ENCODE assay signal across 1 cellular context in the genomic region with DNA sequence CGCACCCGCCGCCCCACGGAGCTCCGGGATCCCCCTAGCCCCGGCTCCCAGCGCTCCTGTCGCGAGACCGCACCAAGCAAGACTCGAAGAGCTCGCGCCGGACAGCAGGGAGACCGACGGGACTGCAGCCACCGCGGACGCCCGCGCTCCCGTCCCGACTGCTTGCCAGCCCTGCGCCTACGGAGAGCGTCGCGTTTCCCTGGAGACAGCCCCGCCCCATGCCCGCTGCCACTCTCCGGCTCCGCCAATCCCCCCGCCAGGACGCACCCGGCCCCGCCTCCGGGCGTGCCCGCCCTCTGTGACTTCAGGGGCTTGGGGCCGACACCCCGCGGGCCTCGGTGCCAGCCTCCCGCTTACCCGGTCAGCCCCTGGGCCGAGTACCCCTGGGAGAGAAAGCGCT.
A peak's percentile ranks its signal among the peaks of the same experiment; 100 is the strongest.
TF ChIP-seq lines count a peak whose summit lies in the region.

A gene with protein sequence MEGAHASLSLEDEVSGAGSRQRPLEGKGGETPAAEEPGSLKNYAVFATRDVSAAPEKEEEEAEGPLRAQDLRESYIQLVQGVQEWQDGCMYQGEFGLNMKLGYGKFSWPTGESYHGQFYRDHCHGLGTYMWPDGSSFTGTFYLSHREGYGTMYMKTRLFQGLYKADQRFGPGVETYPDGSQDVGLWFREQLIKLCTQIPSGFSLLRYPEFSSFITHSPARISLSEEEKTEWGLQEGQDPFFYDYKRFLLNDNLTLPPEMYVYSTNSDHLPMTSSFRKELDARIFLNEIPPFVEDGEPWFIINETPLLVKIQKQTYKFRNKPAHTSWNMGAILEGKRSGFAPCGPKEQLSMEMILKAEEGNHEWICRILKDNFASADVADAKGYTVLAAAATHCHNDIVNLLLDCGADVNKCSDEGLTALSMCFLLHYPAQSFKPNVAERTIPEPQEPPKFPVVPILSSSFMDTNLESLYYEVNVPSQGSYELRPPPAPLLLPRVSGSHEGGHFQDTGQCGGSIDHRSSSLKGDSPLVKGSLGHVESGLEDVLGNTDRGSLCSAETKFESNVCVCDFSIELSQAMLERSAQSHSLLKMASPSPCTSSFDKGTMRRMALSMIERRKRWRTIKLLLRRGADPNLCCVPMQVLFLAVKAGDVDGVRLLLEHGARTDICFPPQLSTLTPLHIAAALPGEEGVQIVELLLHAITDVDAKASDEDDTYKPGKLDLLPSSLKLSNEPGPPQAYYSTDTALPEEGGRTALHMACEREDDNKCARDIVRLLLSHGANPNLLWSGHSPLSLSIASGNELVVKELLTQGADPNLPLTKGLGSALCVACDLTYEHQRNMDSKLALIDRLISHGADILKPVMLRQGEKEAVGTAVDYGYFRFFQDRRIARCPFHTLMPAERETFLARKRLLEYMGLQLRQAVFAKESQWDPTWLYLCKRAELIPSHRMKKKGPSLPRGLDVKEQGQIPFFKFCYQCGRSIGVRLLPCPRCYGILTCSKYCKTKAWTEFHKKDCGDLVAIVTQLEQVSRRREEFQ (minus strand): TSS at position 181 of the 400 bp plus-strand sequence. CDS start 653 bp downstream, outside the sequence.

TF ChIP-seq in endothelial cell of umbilical vein, 7 proteins besides CTCF, POLR2A, EP300 and RAD21 (continued from another document):
- no peak for TF ChIP-seq EZH2 (IDR thresholded peaks at IDR 0.05; ENCODE audit: borderline replicate concordance, low read depth, low read length, severe bottlenecking)
- TF ChIP-seq POLR2AphosphoS5 (IDR thresholded peaks at IDR 0.05; ENCODE audit: insufficient read depth, low read depth, low read length), result peak; percentile 22
